ENCODE assay signal across 13 cellular contexts in genomic region chr3:194549853-194550252, GRCh38.
DNase-seq lines count a peak whose midpoint lies in the region; ATAC-seq and TF ChIP-seq lines count a peak whose summit lies in the region.
"Had no signal": no experiment of that assay in that cellular context is flagged by ENCODE, and none has a peak within 500 bp of the region (broad histone marks: within the 10 kb centered on the region; RNA-seq: fewer than 3 reads in every experiment).

No MANE protein-coding gene starts in this region.

- H3K27ac ChIP-seq in BLaER1 (no peak overlapping the region), coronary artery (peak overlapping the region; percentile 60 to 75), smooth muscle cell (ENCODE audit: low read depth) (peak overlapping the region; percentile 60)
- H3K27ac ChIP-seq in BLaER1 treated with 17β-estradiol and CSF1 and Interleukin-3, amounts not matched to agents 10 nM and 100 nM: no peak overlapping the region

- H3K9me3 ChIP-seq in BLaER1 (peaks cover 5% of the 10 kb centered on the region; the same call in 1 of the 2 replicates), smooth muscle cell (replicated peaks; ENCODE audit: low read depth) (no peaks in the 10 kb centered on the region)
- H3K9me3 ChIP-seq in BLaER1 treated with 17β-estradiol and CSF1 and Interleukin-3, amounts not matched to agents 10 nM and 100 nM (replicated peaks in 1 of 11): peaks cover 9 to 21% (median 15%) of the 10 kb centered on the region in 11 experiments; a peak in 18 of 22 replicates
- H3K9me3 ChIP-seq: A549, BE2C had no signal

- DNase-seq in coronary artery (ENCODE audit: low spot score): no peak
- no peak for DNase-seq in smooth muscle cell (lab: John Stamatoyannopoulos, UW; ENCODE audit: unreplicated experiment)
- DNase-seq: BE2C; CD4-positive, CD25-positive, alpha-beta regulatory T cell; DMS53; GF-D8 had no signal

- H4K20me1 ChIP-seq in BLaER1: no peaks in the 10 kb centered on the region
- no peaks in the 10 kb centered on the region for H4K20me1 ChIP-seq in BLaER1 treated with 17β-estradiol and CSF1 and Interleukin-3, amounts not matched to agents 10 nM and 100 nM
- H4K20me1 ChIP-seq in smooth muscle cell (ENCODE audit: low read depth): no peaks in the 10 kb centered on the region

- no peaks in the 10 kb centered on the region for H3K79me2 ChIP-seq in smooth muscle cell (ENCODE audit: low read depth)

- TF ChIP-seq CTCF in coronary artery (IDR thresholded peaks at IDR 0.05) (no peak), smooth muscle cell (IDR thresholded peaks at IDR 0.05; ENCODE audit: borderline replicate concordance, insufficient read depth, poor library complexity, severe bottlenecking) (no peak)

- peaks cover 10% of the 10 kb centered on the region; the same call in 1 of the 2 replicates for H3K4me1 ChIP-seq in BLaER1
- peaks cover 8 to 11% (median 10%) of the 10 kb centered on the region in 10 experiments; a peak in 15 of 20 replicates for H3K4me1 ChIP-seq in BLaER1 treated with 17β-estradiol and CSF1 and Interleukin-3, amounts not matched to agents 10 nM and 100 nM
- H3K4me1 ChIP-seq in smooth muscle cell (ENCODE audit: low read depth): peaks cover 4% of the 10 kb centered on the region
- H3K4me1 ChIP-seq: A549, BE2C, HAP-1 had no signal

- no peaks in the 10 kb centered on the region for H3K36me3 ChIP-seq in BLaER1
- no peaks in the 10 kb centered on the region for H3K36me3 ChIP-seq in BLaER1 treated with 17β-estradiol and CSF1 and Interleukin-3, amounts not matched to agents 10 nM and 100 nM
- H3K36me3 ChIP-seq in smooth muscle cell (ENCODE audit: low read depth): no peaks in the 10 kb centered on the region
- H3K36me3 ChIP-seq: BE2C, HAP-1 had no signal

- no peak overlapping the region for H2AFZ ChIP-seq in smooth muscle cell (ENCODE audit: low read depth)

- H3K4me2 ChIP-seq in BLaER1 (peak overlapping the region; percentile 20; the same call in 1 of the 2 replicates), smooth muscle cell (no peak overlapping the region)
- peak overlapping the region in 7 of 11 experiments; percentile 0 to 39 (median 17); a peak in 7 of 22 replicates for H3K4me2 ChIP-seq in BLaER1 treated with 17β-estradiol and CSF1 and Interleukin-3, amounts not matched to agents 10 nM and 100 nM
- H3K4me2 ChIP-seq: A549 had no signal

- peaks cover 3% of the 10 kb centered on the region for H3F3A ChIP-seq in smooth muscle cell (ENCODE audit: low read depth)

- H3K4me3 ChIP-seq in BLaER1 (no peak overlapping the region), coronary artery (no peak overlapping the region), smooth muscle cell (no peak overlapping the region)
- H3K4me3 ChIP-seq in BLaER1 treated with 17β-estradiol and CSF1 and Interleukin-3, amounts not matched to agents 10 nM and 100 nM: no peak overlapping the region
- H3K4me3 ChIP-seq: A549, HAP-1 had no signal

- 96% methylated on average over 9 of the region's 9 CpGs for WGBS in smooth muscle cell (ENCODE audit: low lambda C conversion rate)

- H3K9ac ChIP-seq in BLaER1: no peak overlapping the region
- no peak overlapping the region for H3K9ac ChIP-seq in BLaER1 treated with 17β-estradiol and CSF1 and Interleukin-3, amounts not matched to agents 10 nM and 100 nM
- no peak overlapping the region for H3K9ac ChIP-seq in smooth muscle cell (ENCODE audit: low read depth)

- no peaks in the 10 kb centered on the region for H3K27me3 ChIP-seq in BLaER1
- no peaks in the 10 kb centered on the region for H3K27me3 ChIP-seq in BLaER1 treated with 17β-estradiol and CSF1 and Interleukin-3, amounts not matched to agents 10 nM and 100 nM
- no peaks in the 10 kb centered on the region for H3K27me3 ChIP-seq in smooth muscle cell (ENCODE audit: low read depth)
- H3K27me3 ChIP-seq: BE2C had no signal

- ATAC-seq in HG03439 (IDR thresholded peaks at IDR 0.05; ENCODE audit: unreplicated experiment): no peak
- ATAC-seq in GM21529 (IDR thresholded peaks at IDR 0.05; ENCODE audit: unreplicated experiment): no peak
- no peak for ATAC-seq in HG02884 (IDR thresholded peaks at IDR 0.05; ENCODE audit: unreplicated experiment)
- ATAC-seq: A549 had no signal

Comparison
In these comparisons a context has a peak if more than half of its experiments do, and no peak if none do; other contexts are left out.
1. H3K27ac ChIP-seq: peak in coronary artery (2 of 2) and smooth muscle cell (single experiment); none in BLaER1 (single experiment) and BLaER1 treated with 17β-estradiol and CSF1 and Interleukin-3, amounts not matched to agents 10 nM and 100 nM (0 of 11).